Comparison of ENCODE assay signal across 1 cellular context in the genomic region with DNA sequence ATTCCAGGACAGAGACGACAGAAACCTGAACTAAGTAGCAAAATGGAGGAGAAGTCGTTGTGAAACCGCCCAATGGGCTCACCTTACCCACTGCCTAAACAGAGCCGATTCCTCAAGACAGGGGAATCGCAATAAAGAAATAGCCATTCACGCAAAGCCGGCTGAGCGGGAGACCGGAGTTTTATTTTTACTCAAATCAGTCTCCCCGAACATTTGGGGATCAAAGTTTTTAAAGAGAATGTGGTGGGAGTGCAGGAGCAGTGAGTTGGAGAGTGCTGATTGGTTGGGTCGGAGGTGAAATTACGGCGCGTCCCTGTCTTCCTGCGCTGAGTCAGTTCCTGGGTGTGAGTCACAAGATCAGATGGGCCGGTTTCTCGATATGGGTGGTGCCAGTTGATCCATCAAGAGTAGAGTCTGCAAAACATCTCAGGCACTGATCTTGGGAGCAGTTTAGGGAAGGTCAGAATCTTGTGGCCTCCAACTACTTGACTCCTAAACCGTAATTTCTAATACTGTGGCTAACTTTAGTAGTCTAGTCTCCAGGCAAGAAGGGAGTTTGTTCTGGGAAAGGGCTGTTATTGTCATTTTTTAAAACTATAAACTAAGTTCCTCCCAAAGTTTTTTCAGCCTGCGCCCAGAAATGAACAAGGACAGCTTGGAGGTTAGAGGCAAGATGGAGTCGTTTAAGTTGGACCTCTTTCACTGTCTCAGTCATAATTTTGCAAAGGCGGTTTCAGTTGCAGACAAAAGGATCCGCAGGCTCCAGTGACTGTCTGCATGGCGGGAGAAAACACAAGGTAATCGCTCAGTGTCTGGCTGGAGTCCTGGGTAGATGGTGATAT.
A peak's percentile ranks its signal among the peaks of the same experiment; 100 is the strongest.
TF ChIP-seq lines count a peak whose summit lies in the region.

No MANE protein-coding gene starts in this region.

TF ChIP-seq in K562, 482 proteins besides CTCF, POLR2A, EP300 and RAD21 (continued from another document and continues in another):
- TF ChIP-seq ARID3B (CRISPR knock-in tag; IDR thresholded peaks at IDR 0.05; ENCODE audit: borderline replicate concordance) (no peak), ZNF277 (CRISPR knock-in tag; IDR thresholded peaks at IDR 0.05; ENCODE audit: borderline replicate concordance) (no peak), GTF2A2 (tag; IDR thresholded peaks at IDR 0.05) (peak; percentile 35; the same call in 1 of the 2 replicates), GATAD2B (IDR thresholded peaks at IDR 0.05; ENCODE audit: borderline replicate concordance) (peak; percentile 25; the same call in 1 of the 2 replicates), GTF3C2 (IDR thresholded peaks at IDR 0.05; ENCODE audit: borderline replicate concordance, extremely low read depth, insufficient read length) (no peak), ZNF174 (CRISPR knock-in tag; IDR thresholded peaks at IDR 0.05) (no peak), ZC3H11A (IDR thresholded peaks at IDR 0.05; ENCODE audit: low read depth, low read length) (no peak), CBX5 (IDR thresholded peaks at IDR 0.05; ENCODE audit: borderline replicate concordance, low read depth) (no peak), COPS2 (conservative IDR thresholded peaks at IDR 0.05) (no peak), CAMTA2 (CRISPR knock-in tag; conservative IDR thresholded peaks at IDR 0.05) (no peak), TAL1 (IDR thresholded peaks at IDR 0.05) (no peak; the same call in 1 of the 2 replicates), TARDBP (IDR thresholded peaks at IDR 0.05) (0 out of 2 replicates have a peak, but pooled peaks have one; percentile 37), ZBTB33 (CRISPR knock-in tag; IDR thresholded peaks at IDR 0.05) (no peak), TAF9B (IDR thresholded peaks at IDR 0.05; ENCODE audit: partially characterized antibody) (peak; percentile 94), HLTF (IDR thresholded peaks at IDR 0.05) (no peak; the same call in 1 of the 2 replicates), MTA2 (IDR thresholded peaks at IDR 0.05; ENCODE audit: low read depth) (0 out of 2 replicates have a peak, but pooled peaks have one; percentile 23), DNMT1 (IDR thresholded peaks at IDR 0.05) (0 out of 2 replicates have a peak, but pooled peaks have one; percentile 30), RBM15 (IDR thresholded peaks at IDR 0.05; ENCODE audit: insufficient read depth, low read length) (no peak), E2F8 (IDR thresholded peaks at IDR 0.05; ENCODE audit: low read depth, partially characterized antibody) (no peak), GABPB1 (CRISPR knock-in tag; IDR thresholded peaks at IDR 0.05) (peak; percentile 30; the same call in 1 of the 2 replicates), MEF2A (IDR thresholded peaks at IDR 0.05; ENCODE audit: control insufficient read depth, low read depth, low read length) (no peak), ZNF282 (CRISPR knock-in tag; IDR thresholded peaks at IDR 0.05) (no peak), MECOM (CRISPR knock-in tag; IDR thresholded peaks at IDR 0.05) (0 out of 2 replicates have a peak, but pooled peaks have one; percentile 74), CSDE1 (IDR thresholded peaks at IDR 0.05) (no peak; a peak in 2 of 4 replicates), FOXA1 (IDR thresholded peaks at IDR 0.05; ENCODE audit: borderline replicate concordance) (no peak), MAFK (IDR thresholded peaks at IDR 0.05; ENCODE audit: low read length) (peak; percentile 75), ZNF512 (tag; IDR thresholded peaks at IDR 0.05) (no peak), GABPA (tag; conservative IDR thresholded peaks at IDR 0.05; ENCODE audit: low read depth) (peak; percentile 68), GATAD2A (IDR thresholded peaks at IDR 0.05) (no peak)
- TF ChIP-seq, protein P1, sequence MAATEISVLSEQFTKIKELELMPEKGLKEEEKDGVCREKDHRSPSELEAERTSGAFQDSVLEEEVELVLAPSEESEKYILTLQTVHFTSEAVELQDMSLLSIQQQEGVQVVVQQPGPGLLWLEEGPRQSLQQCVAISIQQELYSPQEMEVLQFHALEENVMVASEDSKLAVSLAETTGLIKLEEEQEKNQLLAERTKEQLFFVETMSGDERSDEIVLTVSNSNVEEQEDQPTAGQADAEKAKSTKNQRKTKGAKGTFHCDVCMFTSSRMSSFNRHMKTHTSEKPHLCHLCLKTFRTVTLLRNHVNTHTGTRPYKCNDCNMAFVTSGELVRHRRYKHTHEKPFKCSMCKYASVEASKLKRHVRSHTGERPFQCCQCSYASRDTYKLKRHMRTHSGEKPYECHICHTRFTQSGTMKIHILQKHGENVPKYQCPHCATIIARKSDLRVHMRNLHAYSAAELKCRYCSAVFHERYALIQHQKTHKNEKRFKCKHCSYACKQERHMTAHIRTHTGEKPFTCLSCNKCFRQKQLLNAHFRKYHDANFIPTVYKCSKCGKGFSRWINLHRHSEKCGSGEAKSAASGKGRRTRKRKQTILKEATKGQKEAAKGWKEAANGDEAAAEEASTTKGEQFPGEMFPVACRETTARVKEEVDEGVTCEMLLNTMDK (IDR thresholded peaks at IDR 0.05; ENCODE audit: borderline replicate concordance, insufficient read depth, low read depth, low read length, poor library complexity, severe bottlenecking): no peak
- TF ChIP-seq, protein P2, sequence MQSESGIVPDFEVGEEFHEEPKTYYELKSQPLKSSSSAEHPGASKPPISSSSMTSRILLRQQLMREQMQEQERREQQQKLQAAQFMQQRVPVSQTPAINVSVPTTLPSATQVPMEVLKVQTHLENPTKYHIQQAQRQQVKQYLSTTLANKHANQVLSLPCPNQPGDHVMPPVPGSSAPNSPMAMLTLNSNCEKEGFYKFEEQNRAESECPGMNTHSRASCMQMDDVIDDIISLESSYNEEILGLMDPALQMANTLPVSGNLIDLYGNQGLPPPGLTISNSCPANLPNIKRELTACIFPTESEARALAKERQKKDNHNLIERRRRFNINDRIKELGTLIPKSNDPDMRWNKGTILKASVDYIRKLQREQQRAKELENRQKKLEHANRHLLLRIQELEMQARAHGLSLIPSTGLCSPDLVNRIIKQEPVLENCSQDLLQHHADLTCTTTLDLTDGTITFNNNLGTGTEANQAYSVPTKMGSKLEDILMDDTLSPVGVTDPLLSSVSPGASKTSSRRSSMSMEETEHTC (IDR thresholded peaks at IDR 0.05): peak; percentile 87; the same call in 1 of the 2 replicates
- TF ChIP-seq, protein P3, sequence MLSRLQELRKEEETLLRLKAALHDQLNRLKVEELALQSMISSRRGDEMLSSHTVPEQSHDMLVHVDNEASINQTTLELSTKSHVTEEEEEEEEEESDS (CRISPR knock-in tag; IDR thresholded peaks at IDR 0.05): no peak
- TF ChIP-seq, protein P4, sequence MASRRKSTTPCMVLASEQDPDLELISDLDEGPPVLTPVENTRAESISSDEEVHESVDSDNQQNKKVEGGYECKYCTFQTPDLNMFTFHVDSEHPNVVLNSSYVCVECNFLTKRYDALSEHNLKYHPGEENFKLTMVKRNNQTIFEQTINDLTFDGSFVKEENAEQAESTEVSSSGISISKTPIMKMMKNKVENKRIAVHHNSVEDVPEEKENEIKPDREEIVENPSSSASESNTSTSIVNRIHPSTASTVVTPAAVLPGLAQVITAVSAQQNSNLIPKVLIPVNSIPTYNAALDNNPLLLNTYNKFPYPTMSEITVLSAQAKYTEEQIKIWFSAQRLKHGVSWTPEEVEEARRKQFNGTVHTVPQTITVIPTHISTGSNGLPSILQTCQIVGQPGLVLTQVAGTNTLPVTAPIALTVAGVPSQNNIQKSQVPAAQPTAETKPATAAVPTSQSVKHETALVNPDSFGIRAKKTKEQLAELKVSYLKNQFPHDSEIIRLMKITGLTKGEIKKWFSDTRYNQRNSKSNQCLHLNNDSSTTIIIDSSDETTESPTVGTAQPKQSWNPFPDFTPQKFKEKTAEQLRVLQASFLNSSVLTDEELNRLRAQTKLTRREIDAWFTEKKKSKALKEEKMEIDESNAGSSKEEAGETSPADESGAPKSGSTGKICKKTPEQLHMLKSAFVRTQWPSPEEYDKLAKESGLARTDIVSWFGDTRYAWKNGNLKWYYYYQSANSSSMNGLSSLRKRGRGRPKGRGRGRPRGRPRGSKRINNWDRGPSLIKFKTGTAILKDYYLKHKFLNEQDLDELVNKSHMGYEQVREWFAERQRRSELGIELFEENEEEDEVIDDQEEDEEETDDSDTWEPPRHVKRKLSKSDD (conservative IDR thresholded peaks at IDR 0.05; ENCODE audit: low read length): no peak
- TF ChIP-seq, protein P5, sequence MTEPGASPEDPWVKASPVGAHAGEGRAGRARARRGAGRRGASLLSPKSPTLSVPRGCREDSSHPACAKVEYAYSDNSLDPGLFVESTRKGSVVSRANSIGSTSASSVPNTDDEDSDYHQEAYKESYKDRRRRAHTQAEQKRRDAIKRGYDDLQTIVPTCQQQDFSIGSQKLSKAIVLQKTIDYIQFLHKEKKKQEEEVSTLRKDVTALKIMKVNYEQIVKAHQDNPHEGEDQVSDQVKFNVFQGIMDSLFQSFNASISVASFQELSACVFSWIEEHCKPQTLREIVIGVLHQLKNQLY (CRISPR knock-in tag; conservative IDR thresholded peaks at IDR 0.05): no peak
